In the genomic region with DNA sequence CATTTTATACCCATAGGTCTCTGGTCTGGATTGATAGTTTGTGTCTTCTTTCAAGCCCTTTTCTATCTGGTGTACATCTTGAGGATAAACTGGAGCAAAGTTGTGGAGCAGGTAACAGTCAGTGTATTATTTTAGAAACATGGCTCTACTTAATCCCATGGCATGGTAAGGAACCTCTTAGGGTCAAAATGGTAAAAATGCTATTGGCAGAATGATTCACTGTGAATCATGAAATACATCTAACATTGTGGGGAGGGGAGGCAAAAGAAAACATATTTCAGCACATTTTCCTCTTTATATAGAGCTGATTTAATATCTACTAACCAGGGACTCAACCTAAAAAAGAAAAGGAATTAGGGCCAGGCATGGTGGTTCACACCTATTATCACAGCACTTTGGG, we compare ENCODE assay signal across 28 cellular contexts. TPM values are rescaled to one million over a fixed set of nuclear protein-coding genes. Genes with fewer than 3 reads are reported as not detected.
DNase-seq lines count a peak whose midpoint lies in the region; ATAC-seq, FAIRE-seq and TF ChIP-seq lines count a peak whose summit lies in the region.
"Had no signal": no experiment of that assay in that cellular context is flagged by ENCODE, and none has a peak within 500 bp of the region (broad histone marks: within the 10 kb centered on the region; RNA-seq: fewer than 3 reads in every experiment).

No MANE protein-coding gene starts in this region.

- H3K27ac ChIP-seq in mammary epithelial cell (ENCODE audit: insufficient read depth, low read depth, low read length) (no peak overlapping the region), pancreas (no peak overlapping the region)
- H3K27ac ChIP-seq: RWPE1, SK-N-MC had no signal

- no peak overlapping the region for H3K27ac Mint-ChIP-seq in MCF 10A (ENCODE audit: low read depth, unreplicated experiment)
- H3K27ac Mint-ChIP-seq: B cell; CD8-positive, alpha-beta T cell had no signal

- ATAC-seq in pancreas, result no peak
- ATAC-seq: CD8-positive, alpha-beta T cell; Panc1 had no signal

- in situ Hi-C loops in mammary epithelial cell (cut with MboI; ENCODE audit: low sequenced_read_pairs in 2 of 2), result no loop called here

- H3K4me1 ChIP-seq in mammary epithelial cell (ENCODE audit: insufficient read depth, low read length) (no peaks in the 10 kb centered on the region), pancreas (no peaks in the 10 kb centered on the region)
- H3K4me1 ChIP-seq: Caco-2 had no signal

- no peaks in the 10 kb centered on the region for H3K27me3 Mint-ChIP-seq in MCF 10A (ENCODE audit: insufficient read depth, unreplicated experiment)

- no peak overlapping the region for H3K4me3 Mint-ChIP-seq in MCF 10A (ENCODE audit: unreplicated experiment)
- H3K4me3 Mint-ChIP-seq: B cell; CD8-positive, alpha-beta T cell; H9 had no signal

- H3K4me1 Mint-ChIP-seq in MCF 10A (ENCODE audit: insufficient read depth, unreplicated experiment), result peaks cover 16% of the 10 kb centered on the region
- H3K4me1 Mint-ChIP-seq: B cell, H9 had no signal

- CTCF ChIA-PET in MCF 10A (lab: Yijun Ruan, JAX), result no interaction called here
- CTCF ChIA-PET in mammary epithelial cell (lab: Charles Lee; ENCODE audit: low non-redundant PET), result no interaction called here

- POLR2A ChIA-PET in MCF 10A (lab: Yijun Ruan, JAX), result interaction anchor here (1.3 kb wide), 1 partner anchor 18 kb away, joined by 4 read pairs; a partner anchor contains a TSS

- FAIRE-seq in bronchial epithelial cell (lab: Jason Lieb, UNC) (no peak), pancreas (lab: Jason Lieb, UNC) (no peak)
- FAIRE-seq: A204.1, GM19239 had no signal

- H3K9ac ChIP-seq in mammary epithelial cell (ENCODE audit: insufficient read depth, low read length), result no peak overlapping the region

- H3K9me3 ChIP-seq in mammary epithelial cell (replicated peaks; ENCODE audit: insufficient read depth, low read length), result no peaks in the 10 kb centered on the region
- H3K9me3 ChIP-seq in pancreas, result no peaks in the 10 kb centered on the region
- H3K9me3 ChIP-seq: Caco-2 had no signal

- no peaks in the 10 kb centered on the region for H3K9me3 Mint-ChIP-seq in MCF 10A (ENCODE audit: unreplicated experiment)
- H3K9me3 Mint-ChIP-seq: CD8-positive, alpha-beta T cell had no signal

- intact Hi-C loops in MCF 10A (cut with micrococcal nuclease) (no loop called here), mammary epithelial cell (cut with micrococcal nuclease) (no loop called here), pancreas (cut with DNase I) (loop anchor here in 1 of 3 donors (10.0 kb wide), 1 partner anchor 96 kb away; a partner anchor contains a TSS)

- no peaks in the 10 kb centered on the region for H3K36me3 Mint-ChIP-seq in MCF 10A (ENCODE audit: insufficient read depth, unreplicated experiment)
- H3K36me3 Mint-ChIP-seq: CD8-positive, alpha-beta T cell had no signal

- no peaks in the 10 kb centered on the region for H3K27me3 ChIP-seq in mammary epithelial cell (ENCODE audit: insufficient read depth, low read length)
- H3K27me3 ChIP-seq in bronchial epithelial cell (ENCODE audit: control insufficient read depth, insufficient read depth, low read length), result no peaks in the 10 kb centered on the region
- H3K27me3 ChIP-seq in pancreas, result no peaks in the 10 kb centered on the region

- BruUV-seq in MCF 10A (replicated peaks; lab: Mats Ljungman, UMichigan), result no TSS peak
- no TSS peak for BruUV-seq in mammary epithelial cell (replicated peaks; lab: Mats Ljungman, UMichigan)

- H3K36me3 ChIP-seq in mammary epithelial cell (ENCODE audit: insufficient read depth, low read length) (no peaks in the 10 kb centered on the region), bronchial epithelial cell (ENCODE audit: control insufficient read depth, insufficient read depth, low read length) (no peaks in the 10 kb centered on the region), pancreas (no peaks in the 10 kb centered on the region)

- dilution Hi-C loops in mammary epithelial cell (cut with HindIII; ENCODE audit: low sequenced_read_pairs), result loop anchor here (5.0 kb wide), 1 partner anchor 38 kb away; no protein-coding TSS in a partner anchor

- H4K20me1 ChIP-seq in mammary epithelial cell (ENCODE audit: insufficient read depth, low read length), result no peaks in the 10 kb centered on the region

- H2AFZ ChIP-seq in mammary epithelial cell (ENCODE audit: low read depth, low read length), result no peak overlapping the region

- no peak overlapping the region for H3K4me2 ChIP-seq in mammary epithelial cell (ENCODE audit: insufficient read depth, low read depth, low read length)

- no peaks in the 10 kb centered on the region for H3K79me2 ChIP-seq in mammary epithelial cell (ENCODE audit: insufficient read depth, low read length)

- peak; percentile 11 for DNase-seq in MCF 10A (ENCODE audit: unreplicated experiment)
- no peak for DNase-seq in mammary epithelial cell
- DNase-seq in LHCN-M2 (ENCODE audit: low read depth), result peak; percentile 60
- peak; percentile 15 for DNase-seq in bronchial epithelial cell (ENCODE audit: low read depth)
- no peak for DNase-seq in NCI-H82 treated with DMSO at 0.1 percent for 48 hours (lab: John Stamatoyannopoulos, UW; ENCODE audit: unreplicated experiment)
- no peak for DNase-seq in GOT3 (lab: John Stamatoyannopoulos, UW)
- DNase-seq in pancreas, result no peak
- DNase-seq in retina, result no peak
- DNase-seq: Caco-2; CD8-positive, alpha-beta T cell; DMS 273 treated with DMSO at 0.1 percent for 48 hours; DMS79; H9; KBM-7; NCI-H1048; NCI-H1417; NCI-H1694; NCI-H2029 treated with DMSO at 0.1 percent for 48 hours; NCI-H446 treated with DMSO at 0.1 percent for 48 hours; NCI-H526; NCI-H82; SIG-M5 had no signal

- H3K4me3 ChIP-seq in mammary epithelial cell (replicated peaks in 1 of 3; ENCODE audit: insufficient read depth in 1 of 3, low read depth in 2 of 3, low read length in 3 of 3) (no peak overlapping the region), bronchial epithelial cell (ENCODE audit: low read depth, low read length) (no peak overlapping the region), pancreas (no peak overlapping the region)
- H3K4me3 ChIP-seq: SK-N-MC had no signal

- TF ChIP-seq CTCF in MCF 10A (IDR thresholded peaks at IDR 0.05; ENCODE audit: unreplicated experiment) (no peak), mammary epithelial cell (conservative IDR thresholded peaks at IDR 0.05 in 1 of 2, IDR thresholded peaks at IDR 0.05 in 1 of 2; ENCODE audit: extremely low read depth in 1 of 2, insufficient read depth in 1 of 2, low read depth in 1 of 2, low read length in 2 of 2) (no peak), bronchial epithelial cell (IDR thresholded peaks at IDR 0.05; ENCODE audit: insufficient read depth, low read length, severe bottlenecking) (no peak), pancreas (IDR thresholded peaks at IDR 0.05) (no peak)

RNA-seq across cellular contexts. Expression of a gene that starts 17.9 kb away (rescaled TPM):
- total RNA-seq in MCF 10A (2022), result 40.3 and 50.9 TPM in 2 replicates
- total RNA-seq in mammary epithelial cell, result 100 to 1,000 TPM in 1 of 2 donors, 10 to 100 TPM in 1; 59.5 to 212 TPM
- polyA plus RNA-seq in mammary epithelial cell, result 70.0 TPM
- polyA minus RNA-seq in mammary epithelial cell, result 158 TPM
- 51.0 and 61.2 TPM in 2 replicates for total RNA-seq in LHCN-M2 (2014; rRNA removed)
- polyA plus RNA-seq in LHCN-M2 (2012), result 23.8 TPM
- total RNA-seq in bronchial epithelial cell, result 142 and 174 TPM in 2 replicates
- 100 to 1,000 TPM in 1 of 6 donors, 10 to 100 TPM in 5; 47.0 to 102 (median 57.7) TPM for total RNA-seq in pancreas
- polyA plus RNA-seq in pancreas, result 10 to 100 TPM; 46.3 to 58.1 TPM

Comparison
In these comparisons a context has a peak if more than half of its experiments do, and no peak if none do; other contexts are left out.
1. DNase-seq: peak in MCF 10A (single experiment), LHCN-M2 (single experiment) and bronchial epithelial cell (single experiment); none in mammary epithelial cell (single experiment), NCI-H82 treated with DMSO at 0.1 percent for 48 hours (single experiment), GOT3 (single experiment), pancreas (0 of 6) and retina (single experiment).